ENCODE assay signal across 18 cellular contexts in genomic region chr17:83183951-83184506, GRCh38.
DNase-seq lines count a peak whose midpoint lies in the region; ATAC-seq and TF ChIP-seq lines count a peak whose summit lies in the region.
"Had no signal": no experiment of that assay in that cellular context is flagged by ENCODE, and none has a peak within 500 bp of the region (broad histone marks: within the 10 kb centered on the region; RNA-seq: fewer than 3 reads in every experiment).

No MANE protein-coding gene starts in this region.

- no peak overlapping the region for H3K4me3 ChIP-seq in lung
- no peak overlapping the region for H3K4me3 ChIP-seq in upper lobe of right lung
- H3K4me3 ChIP-seq: esophagus squamous epithelium, ovary had no signal

- H3K9me3 ChIP-seq in lung (ENCODE audit: control insufficient read depth in 2 of 2, insufficient read depth in 1 of 2, low read length in 1 of 2) (peaks cover 0 to under 1% of the 10 kb centered on the region in 2 donors), upper lobe of right lung (no peaks in the 10 kb centered on the region)
- H3K9me3 ChIP-seq: ovary had no signal

- TF ChIP-seq CTCF in lung (IDR thresholded peaks at IDR 0.05; ENCODE audit: control extremely low read depth, extremely low read depth) = no peak
- TF ChIP-seq CTCF in upper lobe of right lung (IDR thresholded peaks at IDR 0.05) = no peak

- H3K27ac ChIP-seq in lung (ENCODE audit: low read depth in 1 of 2, low read length in 1 of 2) = peak overlapping the region in 1 of 2 donors; percentile 47
- H3K27ac ChIP-seq in upper lobe of right lung = no peak overlapping the region
- H3K27ac ChIP-seq: ovary had no signal

- peaks cover 0 to 17% of the 10 kb centered on the region in 2 donors for H3K4me1 ChIP-seq in lung (ENCODE audit: control insufficient read depth in 2 of 2, insufficient read depth in 2 of 2, low read length in 2 of 2)
- H3K4me1 ChIP-seq in upper lobe of right lung = peaks cover 18% of the 10 kb centered on the region

- intact Hi-C loops in upper lobe of right lung (cut with DNase I) = no loop called here

- DNase-seq in activated CD8-positive, alpha-beta memory T cell treated with anti-CD3 and anti-CD28 coated beads for 24 hours = peak; percentile 15
- DNase-seq in activated CD8-positive, alpha-beta memory T cell treated with anti-CD3 and anti-CD28 coated beads, Interleukin-2, amount 50 U/mL, for 4 hours = no peak
- DNase-seq in dermis blood vessel endothelial cell = peak; percentile 68
- peak; percentile 28 for DNase-seq in lung (ENCODE audit: low spot score)
- DNase-seq in stimulated activated naive CD8-positive, alpha-beta T cell treated with anti-CD3 and anti-CD28 coated beads, Interleukin-15, Interleukin-2, amounts not matched to agents 100 U/mL and 50 U/mL, for 24 hours = peak; percentile 2
- DNase-seq in anterior cingulate cortex (lab: John Stamatoyannopoulos, UW) = no peak
- no peak for DNase-seq in C1 segment of cervical spinal cord (lab: John Stamatoyannopoulos, UW)
- DNase-seq in upper lobe of right lung = no peak
- DNase-seq: activated CD4-positive, CD25-positive, alpha-beta regulatory T cell; activated T-cell treated with anti-CD3 and anti-CD28 coated beads, Interleukin-2, amount 50 U/mL, for 72 hours; CD4-positive, CD25-positive, alpha-beta regulatory T cell; DMS53; esophagus squamous epithelium; NCI-H1930; NCI-H446 treated with DMSO at 0.1 percent for 48 hours; stimulated activated naive CD4-positive, alpha-beta T cell had no signal

- ATAC-seq in lung (ENCODE audit: insufficient read depth, low FRiP score) (no peak), upper lobe of right lung (no peak)
- no peak for ATAC-seq in stimulated activated naive CD8-positive, alpha-beta T cell treated with anti-CD3 and anti-CD28 coated beads, Interleukin-15, Interleukin-2, amounts not matched to agents 100 U/mL and 50 U/mL, for 24 hours
- ATAC-seq: activated T-cell treated with anti-CD3 and anti-CD28 coated beads, Interleukin-2, amount 50 U/mL, for 72 hours; HCT116 had no signal

- H3K36me3 ChIP-seq in lung (ENCODE audit: control insufficient read depth in 2 of 2, insufficient read depth in 2 of 2, low read length in 2 of 2) = no peaks in the 10 kb centered on the region
- H3K36me3 ChIP-seq in upper lobe of right lung = no peaks in the 10 kb centered on the region
- H3K36me3 ChIP-seq: esophagus squamous epithelium, ovary had no signal

- WGBS in lung, 2 donors = 65 to 82% methylated on average over 15 of the region's 15 CpGs

- H3K27me3 ChIP-seq in lung (ENCODE audit: control insufficient read depth, insufficient read depth) (no peaks in the 10 kb centered on the region), upper lobe of right lung (no peaks in the 10 kb centered on the region)
- H3K27me3 ChIP-seq: ovary had no signal

Comparison
In these comparisons a context has a peak if more than half of its experiments do, and no peak if none do; other contexts are left out.
1. DNase-seq: peak in activated CD8-positive, alpha-beta memory T cell treated with anti-CD3 and anti-CD28 coated beads for 24 hours (single experiment), dermis blood vessel endothelial cell (single experiment), lung (single experiment) and stimulated activated naive CD8-positive, alpha-beta T cell treated with anti-CD3 and anti-CD28 coated beads, Interleukin-15, Interleukin-2, amounts not matched to agents 100 U/mL and 50 U/mL, for 24 hours (single experiment); none in activated CD8-positive, alpha-beta memory T cell treated with anti-CD3 and anti-CD28 coated beads, Interleukin-2, amount 50 U/mL, for 4 hours (single experiment), anterior cingulate cortex (0 of 58), C1 segment of cervical spinal cord (0 of 14) and upper lobe of right lung (single experiment).